ENCODE assay signal across 13 cellular contexts in genomic region chr6:127100510-127101140, GRCh38. TPM values are rescaled to one million over a fixed set of nuclear protein-coding genes. Genes with fewer than 3 reads are reported as not detected.
DNase-seq lines count a peak whose midpoint lies in the region; ATAC-seq, FAIRE-seq and TF ChIP-seq lines count a peak whose summit lies in the region.
"Had no signal": no experiment of that assay in that cellular context is flagged by ENCODE, and none has a peak within 500 bp of the region (broad histone marks: within the 10 kb centered on the region; RNA-seq: fewer than 3 reads in every experiment).

No MANE protein-coding gene starts in this region.

- H3K27me3 ChIP-seq in gastroesophageal sphincter = no peaks in the 10 kb centered on the region
- H3K27me3 ChIP-seq: SJCRH30 had no signal

- H3K36me3 ChIP-seq in gastroesophageal sphincter = no peaks in the 10 kb centered on the region
- H3K36me3 ChIP-seq: SJCRH30, thoracic aorta had no signal

- H3K9me3 ChIP-seq in A549 = no peaks in the 10 kb centered on the region
- H3K9me3 ChIP-seq in gastroesophageal sphincter = no peaks in the 10 kb centered on the region
- H3K9me3 ChIP-seq: SJCRH30, thoracic aorta had no signal

- peak; percentile 42 for TF ChIP-seq CTCF in A549 (IDR thresholded peaks at IDR 0.05)
- TF ChIP-seq CTCF in gastroesophageal sphincter (IDR thresholded peaks at IDR 0.05) = peak; percentile 34 to 49 (median 38)

- H3K27ac ChIP-seq in A549 (peak overlapping the region; percentile 89 to 93), gastroesophageal sphincter (peak overlapping the region in 1 of 4 donors; percentile 56)
- H3K27ac ChIP-seq: SJCRH30, thoracic aorta had no signal

- peak; percentile 52 to 63 for TF ChIP-seq RAD21 in A549 (conservative IDR thresholded peaks at IDR 0.05 in 1 of 2, IDR thresholded peaks at IDR 0.05 in 1 of 2)

- H3K4me2 ChIP-seq in A549 = peak overlapping the region; percentile 71

- FAIRE-seq in A549 (lab: Jason Lieb, UNC) = no peak
- peak; percentile 9 for FAIRE-seq in TTC549 (lab: Jason Lieb, UNC)

- TF ChIP-seq EP300 in A549 (IDR thresholded peaks at IDR 0.05) (no peak), gastroesophageal sphincter (IDR thresholded peaks at IDR 0.05) (no peak)

- DNase-seq in A549 (ENCODE audit: low read depth in 1 of 2, low spot score in 1 of 2) (peak in 1 of 2 experiments; percentile 69), HCEC 1CT (peak; percentile 60), ureter (ENCODE audit: low spot score) (no peak), NCI-H2107 treated with DMSO at 0.1 percent for 48 hours (lab: John Stamatoyannopoulos, UW; ENCODE audit: unreplicated experiment) (no peak)
- DNase-seq: COR-L47, head of caudate nucleus, SJCRH30 had no signal

- ATAC-seq in A549 (peak in 1 of 2 experiments; percentile 37; a peak in 3 of 6 replicates), gastroesophageal sphincter (no peak), GM19035 (IDR thresholded peaks at IDR 0.05; ENCODE audit: unreplicated experiment) (no peak), HG02938 (IDR thresholded peaks at IDR 0.05; ENCODE audit: unreplicated experiment) (no peak)

- WGBS in A549 (ENCODE audit: missing lambda C conversion rate) = 7% methylated on average over 3 of the region's 3 CpGs
- 44 to 45% methylated on average over 3 of the region's 3 CpGs for WGBS in gastroesophageal sphincter (ENCODE audit: low coverage in 1 of 2), 2 donors

- H3K4me1 ChIP-seq in A549 = peaks cover 64% of the 10 kb centered on the region
- H3K4me1 ChIP-seq in gastroesophageal sphincter = peaks cover 3 to 35% (median 6%) of the 10 kb centered on the region in 3 donors
- H3K4me1 ChIP-seq: SJCRH30 had no signal

- POLR2A ChIA-PET in A549 (lab: Yijun Ruan, JAX) = interaction anchor here (0.7 kb wide), 1 partner anchor 296 kb away, joined by 5 read pairs; no protein-coding TSS in a partner anchor

- CTCF ChIA-PET in A549 (lab: Yijun Ruan, JAX) = interaction anchor here (0.7 to 1.9 kb wide), 12 partner anchors 9 to 1067 kb away, joined by 3 to 7 read pairs (median 3); no protein-coding TSS in a partner anchor

- H3K4me3 ChIP-seq in A549 = no peak overlapping the region; the same call in 2 of the 3 replicates
- no peak overlapping the region for H3K4me3 ChIP-seq in gastroesophageal sphincter
- H3K4me3 ChIP-seq: SJCRH30, thoracic aorta had no signal

- TF ChIP-seq POLR2A in A549 (IDR thresholded peaks at IDR 0.05; ENCODE audit: low read length) (no peak), gastroesophageal sphincter (IDR thresholded peaks at IDR 0.05) (no peak)

TF ChIP-seq in A549, 52 proteins besides CTCF, POLR2A, EP300 and RAD21:
- peak; percentile 44 for TF ChIP-seq SMC3 (IDR thresholded peaks at IDR 0.05)
- TF ChIP-seq PHF8 (IDR thresholded peaks at IDR 0.05; ENCODE audit: borderline replicate concordance, low read depth) = no peak
- TF ChIP-seq CEBPB (IDR thresholded peaks at IDR 0.05) = peak in 1 of 2 experiments; percentile 24; a peak in 1 of 4 replicates
- peak; percentile 43 for TF ChIP-seq MAFK (IDR thresholded peaks at IDR 0.05; ENCODE audit: partially characterized antibody)

RNA-seq across cellular contexts. Expression of gene RSPO3, which starts 17.8 kb away (rescaled TPM):
- polyA plus RNA-seq in A549 (2011; rRNA removed) = 32.4 and 48.9 TPM in 2 replicates
- 12.8 and 15.7 TPM in 2 replicates for polyA plus RNA-seq in A549 (2012; cell fraction: cytosol; rRNA removed)
- 6.7 and 9.7 TPM in 2 replicates for polyA plus RNA-seq in A549 (2012; cell fraction: nucleus; rRNA removed)
- 119 to 128 TPM (median 120 TPM) in 3 replicates for polyA plus RNA-seq in A549 (2017; fragmentation: RNase III; extraction: RNeasy Plus Mini Kit Qiagen cat#74134 plus additional on column Dnase treatment)
- 30.3 and 32.6 TPM in 2 replicates for polyA minus RNA-seq in A549 (2011; rRNA and poly(A)+ RNA removed)
- total RNA-seq in gastroesophageal sphincter = 100 to 1,000 TPM in 1 of 4 donors, 10 to 100 TPM in 3; 61.0 to 117 (median 79.6) TPM
- total RNA-seq in ureter = 4.1 TPM
- total RNA-seq: activated T-helper 1 cell treated with anti-CD3 and anti-CD28 coated beads, Interleukin-12 subunit alpha, Interleukin-12 subunit beta, Interleukin-2, Interleukin-4 antibody, amounts not matched to agents 30 ng/mL and 10 ng/mL and 1 ng/mL, durations not matched to agents 14 hours and 24 hours and 36 hours; SJCRH30 had no signal

Comparison
In these comparisons a context has a peak if more than half of its experiments do, and no peak if none do; other contexts are left out.
1. RNA of gene RSPO3, which starts 17.8 kb away (total RNA-seq): 61.0 to 117 TPM in gastroesophageal sphincter; 4.1 TPM in ureter (single experiment); every median in the first group is over 10 times any median in the second.